Comparison of ENCODE assay signal across 21 cellular contexts in genomic region chr2:240578488-240578887, GRCh38. TPM values are rescaled to one million over a fixed set of nuclear protein-coding genes. Genes with fewer than 3 reads are reported as not detected.
DNase-seq lines count a peak whose midpoint lies in the region; ATAC-seq and TF ChIP-seq lines count a peak whose summit lies in the region.
"Had no signal": no experiment of that assay in that cellular context is flagged by ENCODE, and none has a peak within 500 bp of the region (broad histone marks: within the 10 kb centered on the region; RNA-seq: fewer than 3 reads in every experiment).

No MANE protein-coding gene starts in this region.

- DNase-seq in activated T-cell treated with anti-CD3 and anti-CD28 coated beads, Interleukin-2, amount 50 U/mL, for 24 hours: no peak
- DNase-seq in activated T-cell treated with anti-CD3 and anti-CD28 coated beads, Interleukin-2, amount 50 U/mL, for 1 hour: no peak
- DNase-seq in CD4-positive, alpha-beta T cell: no peak
- DNase-seq in activated CD4-positive, alpha-beta memory T cell treated with anti-CD3 and anti-CD28 coated beads for 36 hours: no peak
- no peak for DNase-seq in mesenchymal stem cell
- DNase-seq in GM10266 (ENCODE audit: extremely low spot score): no peak
- no peak for DNase-seq in effector CD4-positive, alpha-beta T cell
- DNase-seq in HEK293T (ENCODE audit: extremely low spot score): no peak
- DNase-seq: activated CD4-positive, alpha-beta T cell treated with anti-CD3 and anti-CD28 coated beads, Interleukin-2, amount 50 U/mL, for 48 hours; colonic mucosa; DMS79; foreskin fibroblast; midbrain; NCI-H1436 treated with DMSO at 0.1 percent for 48 hours; NCI-H774; Peyer's patch; stimulated activated naive CD4-positive, alpha-beta T cell had no signal

- H3K4me3 Mint-ChIP-seq in activated T-cell treated with anti-CD3 and anti-CD28 coated beads, Interleukin-2, amount 50 U/mL, for 24 hours: no peak overlapping the region
- H3K4me3 Mint-ChIP-seq in CD4-positive, alpha-beta T cell: no peak overlapping the region
- no peak overlapping the region for H3K4me3 Mint-ChIP-seq in activated CD4-positive, alpha-beta memory T cell treated with anti-CD3 and anti-CD28 coated beads for 36 hours
- H3K4me3 Mint-ChIP-seq: type B pancreatic cell had no signal

- no peaks in the 10 kb centered on the region for H3K27me3 Mint-ChIP-seq in activated T-cell treated with anti-CD3 and anti-CD28 coated beads, Interleukin-2, amount 50 U/mL, for 24 hours
- no peaks in the 10 kb centered on the region for H3K27me3 Mint-ChIP-seq in CD4-positive, alpha-beta T cell
- no peaks in the 10 kb centered on the region for H3K27me3 Mint-ChIP-seq in activated CD4-positive, alpha-beta memory T cell treated with anti-CD3 and anti-CD28 coated beads for 36 hours
- H3K27me3 Mint-ChIP-seq: type B pancreatic cell had no signal

- 95% methylated on average over 8 of the region's 8 CpGs for WGBS in mesenchymal stem cell

- peaks cover 44% of the 10 kb centered on the region for H3K79me1 ChIP-seq in mesenchymal stem cell (replicated peaks; ENCODE audit: low read length, poor library complexity, severe bottlenecking)

- no peak overlapping the region for H3K4ac ChIP-seq in mesenchymal stem cell (ENCODE audit: low read depth in 1 of 2, low read length in 2 of 2)

- no peak for TF ChIP-seq CTCF in CD4-positive, alpha-beta T cell (IDR thresholded peaks at IDR 0.05)
- TF ChIP-seq CTCF in GM10266 (IDR thresholded peaks at IDR 0.05; ENCODE audit: control insufficient read depth, insufficient read depth, low read depth, missing control alignments): no peak

- no peak overlapping the region for H3K9ac ChIP-seq in mesenchymal stem cell (ENCODE audit: low read length)

- no peak overlapping the region for H2BK12ac ChIP-seq in mesenchymal stem cell (ENCODE audit: low read length in 2 of 2)

- no peak overlapping the region for H2AK5ac ChIP-seq in mesenchymal stem cell (ENCODE audit: low read length, severe bottlenecking)

- H3K4me1 Mint-ChIP-seq in activated T-cell treated with anti-CD3 and anti-CD28 coated beads, Interleukin-2, amount 50 U/mL, for 24 hours (ENCODE audit: low read depth): peaks cover 37% of the 10 kb centered on the region
- peaks cover 27% of the 10 kb centered on the region for H3K4me1 Mint-ChIP-seq in CD4-positive, alpha-beta T cell (ENCODE audit: low read depth)
- peaks cover 30% of the 10 kb centered on the region for H3K4me1 Mint-ChIP-seq in activated CD4-positive, alpha-beta memory T cell treated with anti-CD3 and anti-CD28 coated beads for 36 hours (ENCODE audit: low read depth)

- no peak overlapping the region for H3K23ac ChIP-seq in mesenchymal stem cell (ENCODE audit: low read length in 2 of 2)

- no peak for ATAC-seq in CD4-positive, alpha-beta T cell (ENCODE audit: poor library complexity)

- POLR2A ChIA-PET in CD4-positive, alpha-beta T cell (lab: Charles Lee): interaction anchor here (1.4 to 3.1 kb wide), 2 partner anchors 8 to 9 kb away, joined by 5 to 16 read pairs; partner anchors contain the start of gene CAPN10
- POLR2A ChIA-PET in activated CD4-positive, alpha-beta memory T cell treated with anti-CD3 and anti-CD28 coated beads for 36 hours (lab: Charles Lee): interaction anchor here (1.3 kb wide), 1 partner anchor 8 kb away, joined by 5 read pairs; the partner anchor contains the start of gene CAPN10
- POLR2A ChIA-PET in HEK293T (lab: Yijun Ruan, JAX): interaction anchor here (2.8 kb wide), 1 partner anchor 8 kb away, joined by 15 read pairs; the partner anchor contains the start of gene CAPN10

- CTCF ChIA-PET in CD4-positive, alpha-beta T cell (lab: Charles Lee): no interaction called here
- CTCF ChIA-PET in activated CD4-positive, alpha-beta memory T cell treated with anti-CD3 and anti-CD28 coated beads for 36 hours (lab: Charles Lee): interaction anchor here (3.4 kb wide), 1 partner anchor 12 kb away, joined by 58 read pairs; no protein-coding TSS in a partner anchor
- CTCF ChIA-PET in HEK293T (lab: Yijun Ruan, JAX): no interaction called here

- peak overlapping the region; percentile 87 for H3K27ac Mint-ChIP-seq in activated T-cell treated with anti-CD3 and anti-CD28 coated beads, Interleukin-2, amount 50 U/mL, for 24 hours
- peak overlapping the region; percentile 77 for H3K27ac Mint-ChIP-seq in CD4-positive, alpha-beta T cell
- H3K27ac Mint-ChIP-seq in activated CD4-positive, alpha-beta memory T cell treated with anti-CD3 and anti-CD28 coated beads for 36 hours: peak overlapping the region; percentile 90
- H3K27ac Mint-ChIP-seq: activated T-helper 2 cell treated with anti-CD3 and anti-CD28 coated beads, Interferon-gamma antibody, Interleukin-2, Interleukin-4, amounts not matched to agents 10 μg/mL and 5 μg/mL and 100 μg/mL, durations not matched to agents 14 hours and 24 hours and 36 hours; type B pancreatic cell had no signal

- H3K36me3 Mint-ChIP-seq in activated T-cell treated with anti-CD3 and anti-CD28 coated beads, Interleukin-2, amount 50 U/mL, for 24 hours (ENCODE audit: low read depth): peaks cover 68% of the 10 kb centered on the region
- H3K36me3 Mint-ChIP-seq in CD4-positive, alpha-beta T cell (ENCODE audit: low read depth): peaks cover 47% of the 10 kb centered on the region
- peaks cover 13% of the 10 kb centered on the region for H3K36me3 Mint-ChIP-seq in activated CD4-positive, alpha-beta memory T cell treated with anti-CD3 and anti-CD28 coated beads for 36 hours

- peaks cover 26% of the 10 kb centered on the region for H3K4me1 ChIP-seq in mesenchymal stem cell (ENCODE audit: control insufficient read depth, insufficient read depth, low read depth, low read length)

- H2AFZ ChIP-seq in mesenchymal stem cell (ENCODE audit: low read depth, low read length): no peak overlapping the region

- H3K27me3 ChIP-seq in CD4-positive, alpha-beta T cell (ENCODE audit: control insufficient read depth, insufficient read depth, low read length): no peaks in the 10 kb centered on the region
- H3K27me3 ChIP-seq in mesenchymal stem cell (ENCODE audit: control insufficient read depth in 1 of 2, insufficient read depth in 1 of 2, low read length in 2 of 2): no peaks in the 10 kb centered on the region
- H3K27me3 ChIP-seq: colonic mucosa, Peyer's patch had no signal

- no peak overlapping the region for H2BK5ac ChIP-seq in mesenchymal stem cell (ENCODE audit: low read depth, low read length, poor library complexity, severe bottlenecking)

- peak overlapping the region; percentile 14 for H4K91ac ChIP-seq in mesenchymal stem cell (ENCODE audit: low read length)

- peaks cover 55 to 62% of the 10 kb centered on the region in 2 experiments for H3K36me3 ChIP-seq in mesenchymal stem cell (ENCODE audit: control insufficient read depth in 1 of 2, insufficient read depth in 2 of 2, low read depth in 1 of 2, low read length in 2 of 2)

- intact Hi-C loops in CD4-positive, alpha-beta T cell (cut with DNase I, micrococcal nuclease): loop anchor here in 1 of 2 experiments (2.0 kb wide), 1 partner anchor 64 kb away; no protein-coding TSS in a partner anchor
- intact Hi-C loops in activated CD4-positive, alpha-beta memory T cell treated with anti-CD3 and anti-CD28 coated beads for 36 hours (cut with micrococcal nuclease): no loop called here

- no peak overlapping the region for H4K8ac ChIP-seq in mesenchymal stem cell (ENCODE audit: low read length)

- H2BK120ac ChIP-seq in mesenchymal stem cell (ENCODE audit: low read depth, low read length): no peak overlapping the region

- H3K14ac ChIP-seq in mesenchymal stem cell (ENCODE audit: low read length in 2 of 2): no peak overlapping the region

- H3K4me2 ChIP-seq in mesenchymal stem cell (ENCODE audit: low read length, poor library complexity, severe bottlenecking): no peak overlapping the region

- no peaks in the 10 kb centered on the region for H3K9me3 ChIP-seq in CD4-positive, alpha-beta T cell (ENCODE audit: control insufficient read depth, low read length)
- H3K9me3 ChIP-seq in mesenchymal stem cell (ENCODE audit: control insufficient read depth, low read length): no peaks in the 10 kb centered on the region
- H3K9me3 ChIP-seq: A549, colonic mucosa, Peyer's patch had no signal

- H3K18ac ChIP-seq in mesenchymal stem cell (ENCODE audit: low read depth in 1 of 2, low read length in 2 of 2): no peak overlapping the region

- no peak overlapping the region for H3K4me3 ChIP-seq in mesenchymal stem cell (ENCODE audit: insufficient read depth in 1 of 2, low read depth in 1 of 2, low read length in 2 of 2)
- H3K4me3 ChIP-seq: A549, colonic mucosa, Peyer's patch had no signal

- H3K9me3 Mint-ChIP-seq in activated T-cell treated with anti-CD3 and anti-CD28 coated beads, Interleukin-2, amount 50 U/mL, for 24 hours: no peaks in the 10 kb centered on the region
- H3K9me3 Mint-ChIP-seq in CD4-positive, alpha-beta T cell: no peaks in the 10 kb centered on the region
- no peaks in the 10 kb centered on the region for H3K9me3 Mint-ChIP-seq in activated CD4-positive, alpha-beta memory T cell treated with anti-CD3 and anti-CD28 coated beads for 36 hours
- H3K9me3 Mint-ChIP-seq: activated T-helper 2 cell treated with anti-CD3 and anti-CD28 coated beads, Interferon-gamma antibody, Interleukin-2, Interleukin-4, amounts not matched to agents 10 μg/mL and 5 μg/mL and 100 μg/mL, durations not matched to agents 14 hours and 24 hours and 36 hours; type B pancreatic cell had no signal

- no peak overlapping the region for H2BK15ac ChIP-seq in mesenchymal stem cell (ENCODE audit: low read depth, poor library complexity, severe bottlenecking)

- no peak overlapping the region for H3K27ac ChIP-seq in CD4-positive, alpha-beta T cell (ENCODE audit: low read depth, low read length)
- no peak overlapping the region for H3K27ac ChIP-seq in mesenchymal stem cell (ENCODE audit: low read length, poor library complexity, severe bottlenecking)
- H3K27ac ChIP-seq: C4-2B, colonic mucosa had no signal

RNA-seq across cellular contexts. Expression of gene CAPN10, which starts 8.0 kb away (rescaled TPM):
- total RNA-seq in CD4-positive, alpha-beta T cell: 10 to 100 TPM; 40.6 to 42.1 TPM
- 10 to 100 TPM; 32.6 to 33.9 TPM for total RNA-seq in activated CD4-positive, alpha-beta memory T cell treated with anti-CD3 and anti-CD28 coated beads for 36 hours
- polyA plus RNA-seq in mesenchymal stem cell (2013, experiment 1 of 2): 8.9 TPM
- 8.8 TPM for polyA plus RNA-seq in mesenchymal stem cell (2013, experiment 2 of 2)

RNA-seq across cellular contexts. Expression of gene RNPEPL1, which starts 10.2 kb away (rescaled TPM):
- 10 to 100 TPM; 73.0 to 78.8 TPM for total RNA-seq in CD4-positive, alpha-beta T cell
- total RNA-seq in activated CD4-positive, alpha-beta memory T cell treated with anti-CD3 and anti-CD28 coated beads for 36 hours: 10 to 100 TPM; 55.2 to 56.0 TPM
- 42.6 TPM for polyA plus RNA-seq in mesenchymal stem cell (2013, experiment 1 of 2)
- polyA plus RNA-seq in mesenchymal stem cell (2013, experiment 2 of 2): 43.8 TPM

RNA-seq across cellular contexts. Expression of gene DUSP28, which starts 18.3 kb away (rescaled TPM):
- total RNA-seq in CD4-positive, alpha-beta T cell: 10 to 100 TPM; 18.3 to 18.9 TPM
- 1 to 10 TPM; 4.1 to 4.2 TPM for total RNA-seq in activated CD4-positive, alpha-beta memory T cell treated with anti-CD3 and anti-CD28 coated beads for 36 hours
- 3.5 TPM for polyA plus RNA-seq in mesenchymal stem cell (2013, experiment 1 of 2)
- 4.1 TPM for polyA plus RNA-seq in mesenchymal stem cell (2013, experiment 2 of 2)

RNA-seq across cellular contexts. Expression of gene ANKMY1, which starts 20.7 kb away (rescaled TPM):
- 10 to 100 TPM; 25.7 to 26.2 TPM for total RNA-seq in CD4-positive, alpha-beta T cell
- 10 to 100 TPM; 18.4 to 19.1 TPM for total RNA-seq in activated CD4-positive, alpha-beta memory T cell treated with anti-CD3 and anti-CD28 coated beads for 36 hours
- polyA plus RNA-seq in mesenchymal stem cell (2013, experiment 1 of 2): 3.6 TPM
- polyA plus RNA-seq in mesenchymal stem cell (2013, experiment 2 of 2): 2.7 TPM

RNA-seq across cellular contexts. Expression of gene GPR35, which starts 46.8 kb away (rescaled TPM):
- 1 to 10 TPM; 7.1 to 7.2 TPM for total RNA-seq in CD4-positive, alpha-beta T cell
- 1 to 10 TPM; 3.4 to 4.7 TPM for total RNA-seq in activated CD4-positive, alpha-beta memory T cell treated with anti-CD3 and anti-CD28 coated beads for 36 hours
- 0.15 TPM for polyA plus RNA-seq in mesenchymal stem cell (2013, experiment 1 of 2)
- polyA plus RNA-seq in mesenchymal stem cell (2013, experiment 2 of 2): 0.21 TPM
